In the genomic region with DNA sequence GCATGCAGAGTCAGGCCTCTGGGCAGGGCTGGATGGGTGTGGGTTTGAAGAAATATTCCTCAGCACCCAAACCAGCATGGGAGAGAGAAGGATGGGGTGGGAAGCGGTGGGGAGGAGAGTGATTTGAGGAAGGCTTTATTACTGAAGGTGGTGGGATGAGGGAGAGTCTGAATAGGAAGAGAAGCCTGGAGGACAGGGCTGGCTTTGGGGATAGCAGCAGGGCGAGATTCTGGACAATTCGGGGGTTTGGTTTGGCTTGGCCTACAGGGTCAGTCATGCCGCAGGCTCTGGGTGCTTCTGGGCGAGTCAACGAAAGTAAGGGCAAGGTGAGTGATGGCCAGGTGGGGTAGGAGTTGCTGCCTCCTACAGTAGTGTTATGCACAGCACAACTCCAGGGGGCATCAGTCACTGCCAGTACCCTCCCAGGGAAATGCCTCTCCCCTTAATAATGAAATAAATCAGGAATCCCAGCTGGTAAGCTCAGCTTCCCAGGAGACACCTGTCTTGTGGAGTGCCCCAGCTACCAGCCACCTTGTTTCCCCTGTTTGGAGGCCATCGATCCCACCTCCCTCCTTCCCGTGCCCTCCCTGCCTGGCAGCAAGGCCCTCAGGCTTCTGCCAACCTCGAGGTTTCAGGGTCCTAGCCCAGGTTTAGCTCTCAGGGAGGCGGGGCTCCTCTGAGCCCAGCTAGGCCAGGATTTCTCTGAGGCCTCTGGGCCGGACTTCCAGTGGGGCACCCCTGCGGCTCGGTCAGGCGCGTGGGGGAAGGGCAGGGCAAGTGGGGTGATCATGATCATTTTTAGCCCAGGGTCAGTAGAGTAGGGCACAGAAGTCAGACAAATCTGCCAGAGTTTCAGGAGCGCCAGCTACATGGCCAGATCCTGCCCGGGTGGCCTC, we compare ENCODE assay signal across 17 cellular contexts. TPM values are rescaled to one million over a fixed set of nuclear protein-coding genes. Genes with fewer than 3 reads are reported as not detected.
DNase-seq lines count a peak whose midpoint lies in the region; ATAC-seq, FAIRE-seq and TF ChIP-seq lines count a peak whose summit lies in the region.
"Had no signal": no experiment of that assay in that cellular context is flagged by ENCODE, and none has a peak within 500 bp of the region (broad histone marks: within the 10 kb centered on the region; RNA-seq: fewer than 3 reads in every experiment).

No MANE protein-coding gene starts in this region.

- TF ChIP-seq EP300 in A549 (IDR thresholded peaks at IDR 0.05), result no peak

- no peak for TF ChIP-seq CTCF in A549 (IDR thresholded peaks at IDR 0.05)
- no peak for TF ChIP-seq CTCF in GM20000 (IDR thresholded peaks at IDR 0.05; ENCODE audit: extremely low read depth, missing control alignments)
- no peak for TF ChIP-seq CTCF in chondrocyte (IDR thresholded peaks at IDR 0.05)

- WGBS in A549 (ENCODE audit: missing lambda C conversion rate), result 90% methylated on average over 17 of the region's 17 CpGs

- peak overlapping the region; percentile 70 for H3K4me2 ChIP-seq in A549

- H3K4me3 ChIP-seq in A549, result peak overlapping the region; percentile 62; the same call in 1 of the 3 replicates

- H3K27me3 Mint-ChIP-seq in chondrocyte (ENCODE audit: low read depth) (peaks cover 21% of the 10 kb centered on the region), naive B cell (peaks cover 77 to 94% (median 89%) of the 10 kb centered on the region in 3 donors)

- H3K4me1 ChIP-seq in A549, result peaks cover 8% of the 10 kb centered on the region; the same call in 1 of the 3 replicates

- H3K27ac Mint-ChIP-seq in chondrocyte (ENCODE audit: unreplicated experiment) (no peak overlapping the region), naive B cell (peak overlapping the region in 3 of 6 donors; percentile 30 to 86 (median 56))
- H3K27ac Mint-ChIP-seq: activated CD4-positive, alpha-beta T cell treated with anti-CD3 and anti-CD28 coated beads for 36 hours; T-helper 17 cell had no signal

- no peaks in the 10 kb centered on the region for H3K9me3 ChIP-seq in A549

- peaks cover 2% of the 10 kb centered on the region for H3K36me3 Mint-ChIP-seq in chondrocyte (ENCODE audit: low read depth)
- peaks cover 0 to 13% of the 10 kb centered on the region in 2 donors for H3K36me3 Mint-ChIP-seq in naive B cell

- in situ Hi-C loops in G401 (cut with HindIII; ENCODE audit: low sequenced_read_pairs), result no loop called here

- no peaks in the 10 kb centered on the region for H3K9me3 Mint-ChIP-seq in chondrocyte (ENCODE audit: low read depth)
- H3K9me3 Mint-ChIP-seq in naive B cell, result peaks cover 0 to 10% (median 2%) of the 10 kb centered on the region in 7 donors

- H3K4me3 Mint-ChIP-seq in chondrocyte (ENCODE audit: unreplicated experiment), result peak overlapping the region; percentile 31
- H3K4me3 Mint-ChIP-seq in naive B cell, result peak overlapping the region in 6 of 8 donors; percentile 16 to 75 (median 48)

- no peak for TF ChIP-seq POLR2A in A549 (IDR thresholded peaks at IDR 0.05; ENCODE audit: low read length)

- CTCF ChIA-PET in A549 (lab: Yijun Ruan, JAX), result interaction anchor here (0.5 to 2.0 kb wide), 9 partner anchors 10 to 796 kb away, joined by 3 to 5 read pairs (median 4); no protein-coding TSS in a partner anchor

- DNase-seq in A549 (ENCODE audit: low read depth in 1 of 2, low spot score in 1 of 2) (no peak), GM20000 (ENCODE audit: low spot score) (peak; percentile 26), chondrocyte (ENCODE audit: low spot score) (no peak), naive B cell (no peak), hippocampal formation (lab: John Stamatoyannopoulos, UW) (no peak), G401 (ENCODE audit: low spot score) (no peak)
- DNase-seq: effector CD8-positive, alpha-beta T cell; MM.1S; NCI-H2081 treated with DMSO at 0.1 percent for 48 hours; NCI-H774; RPMI8226; T-helper 17 cell had no signal

- ATAC-seq in A549, result peak; percentile 14; a peak in 3 of 6 replicates
- ATAC-seq in naive B cell (ENCODE audit: low read depth in 2 of 2), result no peak
- no peak for ATAC-seq in HG02763 (IDR thresholded peaks at IDR 0.05; ENCODE audit: unreplicated experiment)
- ATAC-seq: T-helper 17 cell had no signal

- FAIRE-seq in A549 (lab: Jason Lieb, UNC), result no peak
- FAIRE-seq: GM12891 had no signal

- H3K27ac ChIP-seq in A549, result peak overlapping the region; percentile 80 to 95
- H3K27ac ChIP-seq: C4-2B had no signal

- POLR2A ChIA-PET in A549 (lab: Yijun Ruan, JAX), result interaction anchor here (0.6 to 1.2 kb wide), 3 partner anchors 10 to 252 kb away, joined by 3 read pairs; a partner anchor contains a TSS

- peaks cover 42% of the 10 kb centered on the region for H3K4me1 Mint-ChIP-seq in chondrocyte (ENCODE audit: low read depth)
- H3K4me1 Mint-ChIP-seq in naive B cell, result peaks cover 27 to 56% (median 48%) of the 10 kb centered on the region in 3 donors

- TF ChIP-seq RAD21 in A549 (conservative IDR thresholded peaks at IDR 0.05 in 1 of 2, IDR thresholded peaks at IDR 0.05 in 1 of 2), result no peak

TF ChIP-seq in A549, 52 proteins besides CTCF, POLR2A, EP300 and RAD21:
- TF ChIP-seq JUNB (IDR thresholded peaks at IDR 0.05), result no peak
- no peak for TF ChIP-seq CBX2 (IDR thresholded peaks at IDR 0.05; ENCODE audit: borderline replicate concordance, low read depth)
- TF ChIP-seq FOSL2 (IDR thresholded peaks at IDR 0.05), result no peak
- no peak for TF ChIP-seq FOSL2 (CRISPR knock-in tag; IDR thresholded peaks at IDR 0.05)
- TF ChIP-seq, protein P1, sequence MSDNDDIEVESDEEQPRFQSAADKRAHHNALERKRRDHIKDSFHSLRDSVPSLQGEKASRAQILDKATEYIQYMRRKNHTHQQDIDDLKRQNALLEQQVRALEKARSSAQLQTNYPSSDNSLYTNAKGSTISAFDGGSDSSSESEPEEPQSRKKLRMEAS (IDR thresholded peaks at IDR 0.05), result no peak

RNA-seq across cellular contexts. Expression of a gene that starts 0.7 kb away (rescaled TPM):
- 3.1 and 4.0 TPM in 2 replicates for polyA plus RNA-seq in A549 (2011; rRNA removed)
- 18.4 and 27.2 TPM in 2 replicates for polyA plus RNA-seq in A549 (2012; cell fraction: cytosol; rRNA removed)
- polyA plus RNA-seq in A549 (2012; cell fraction: nucleus; rRNA removed), result 19.4 and 23.9 TPM in 2 replicates
- polyA plus RNA-seq in A549 (2017; fragmentation: RNase III; extraction: RNeasy Plus Mini Kit Qiagen cat#74134 plus additional on column Dnase treatment), result 10.2 to 10.9 TPM (median 10.8 TPM) in 3 replicates
- 1.6 and 1.7 TPM in 2 replicates for polyA minus RNA-seq in A549 (2011; rRNA and poly(A)+ RNA removed)
- 14.8 to 23.7 TPM (median 15.4 TPM) in 3 replicates for total RNA-seq in chondrocyte
- not detected for polyA plus RNA-seq in naive B cell (ENCODE audit: low read depth in 6 of 6)
- total RNA-seq in G401 (2014; rRNA removed; shearing (Covaris generic)), result not detected in 2 replicates
- total RNA-seq: lung microvascular endothelial cell, T-helper 17 cell had no signal

Comparison
In these comparisons a context has a peak if more than half of its experiments do, and no peak if none do; other contexts are left out.
1. ATAC-seq: peak in A549 (2 of 2); none in naive B cell (0 of 2) and HG02763 (single experiment).
2. RNA of a gene that starts 0.7 kb away (total RNA-seq): 14.8 to 23.7 TPM in chondrocyte; not detected in G401; every median in the first group is over 10 times any median in the second.